19 cellular contexts compared by ENCODE assay signal in the genomic region with DNA sequence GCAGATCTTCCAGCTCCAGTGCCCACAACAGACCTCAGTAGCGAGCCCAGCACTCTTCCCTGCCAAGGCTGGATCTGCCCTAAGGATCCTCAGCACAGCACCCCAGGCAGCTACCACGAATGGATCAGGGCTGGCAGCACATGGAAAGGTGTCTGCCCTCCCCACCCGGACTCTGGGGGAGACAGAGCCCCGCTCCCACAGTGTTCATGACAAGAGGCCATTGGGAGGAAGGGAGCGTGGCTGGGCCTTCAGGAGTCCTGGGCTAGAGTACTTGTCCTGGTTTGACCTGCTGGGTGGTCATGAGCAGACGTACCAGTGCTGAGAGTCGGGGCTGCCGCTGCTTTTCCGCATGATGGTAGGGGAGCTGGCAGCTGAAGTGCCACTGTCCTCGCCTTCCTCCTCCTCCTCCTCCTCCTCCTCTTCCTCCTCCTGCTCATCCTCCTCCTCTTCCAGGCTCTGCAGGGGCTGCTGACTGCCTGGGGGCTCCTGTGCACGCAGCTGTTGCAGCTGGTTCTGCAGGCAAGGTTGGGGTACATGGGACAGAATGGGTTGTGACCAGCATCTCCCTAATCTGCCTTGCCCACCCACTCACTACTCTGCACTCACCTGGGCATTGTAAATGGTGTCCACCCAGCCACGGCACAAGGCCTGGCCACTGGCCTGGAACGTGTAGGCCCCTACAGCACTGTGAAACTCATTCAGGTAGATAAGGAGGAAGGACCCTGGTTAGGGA. TPM values are rescaled to one million over a fixed set of nuclear protein-coding genes. Genes with fewer than 3 reads are reported as not detected.
DNase-seq lines count a peak whose midpoint lies in the region; ATAC-seq, FAIRE-seq and TF ChIP-seq lines count a peak whose summit lies in the region.
"Had no signal": no experiment of that assay in that cellular context is flagged by ENCODE, and none has a peak within 500 bp of the region (broad histone marks: within the 10 kb centered on the region; RNA-seq: fewer than 3 reads in every experiment).

No MANE protein-coding gene starts in this region.

- H2BK120ac ChIP-seq in trophoblast cell (ENCODE audit: insufficient read depth, low read length, poor library complexity): no peak overlapping the region

- H2AFZ ChIP-seq in PC-3 (ENCODE audit: low read length): no peak overlapping the region
- H2AFZ ChIP-seq in trophoblast cell (ENCODE audit: insufficient read depth, low read length, poor library complexity): no peak overlapping the region
- H2AFZ ChIP-seq: GM23248 had no signal

- H3K4me2 ChIP-seq in PC-3 (ENCODE audit: low read length): no peak overlapping the region
- no peak overlapping the region for H3K4me2 ChIP-seq in trophoblast cell (ENCODE audit: low read length)
- H3K4me2 ChIP-seq: BLaER1 treated with 17β-estradiol and CSF1 and Interleukin-3, amounts not matched to agents 10 nM and 100 nM had no signal

- H3K4ac ChIP-seq in trophoblast cell (ENCODE audit: low read depth, low read length): no peak overlapping the region

- TF ChIP-seq EP300 in stomach (IDR thresholded peaks at IDR 0.05): no peak

- POLR2A ChIA-PET in activated CD4-positive, alpha-beta T cell treated with anti-CD3 and anti-CD28 coated beads, Interleukin-2, amount 10 ng/mL, durations not matched to agents 7 days and 5 days (lab: Charles Lee): no interaction called here
- POLR2A ChIA-PET in PC-3 (lab: Charles Lee; ENCODE audit: unreplicated experiment): no interaction called here

- no peaks in the 10 kb centered on the region for H3K9me2 ChIP-seq in PC-3 (replicated peaks; ENCODE audit: low read length)

- ATAC-seq in PC-3: no peak
- no peak for ATAC-seq in SK-N-SH treated with all-trans-retinoic acid at 6 μM for 48 hours

- H4K20me1 ChIP-seq in PC-3 (ENCODE audit: low read length): no peaks in the 10 kb centered on the region

- FAIRE-seq in GM12891 (lab: Jason Lieb, UNC): no peak
- FAIRE-seq: D721Med had no signal

- no peak overlapping the region for H3K23ac ChIP-seq in trophoblast cell (ENCODE audit: low read length)

- H3K18ac ChIP-seq in trophoblast cell (ENCODE audit: low read length): no peak overlapping the region

- H2AK5ac ChIP-seq in trophoblast cell (ENCODE audit: low read length): no peak overlapping the region

- no peaks in the 10 kb centered on the region for H3K79me2 ChIP-seq in PC-3 (ENCODE audit: low read length)
- no peaks in the 10 kb centered on the region for H3K79me2 ChIP-seq in trophoblast cell (ENCODE audit: control insufficient read depth, insufficient read depth, low read length, poor library complexity)

- CTCF ChIA-PET in activated CD4-positive, alpha-beta T cell treated with anti-CD3 and anti-CD28 coated beads, Interleukin-2, amount 10 ng/mL, durations not matched to agents 7 days and 5 days (lab: Charles Lee): interaction anchor here (0.6 to 1.9 kb wide), 8 partner anchors 8 to 66 kb away, joined by 3 to 7 read pairs (median 4); partner anchors contain the start of gene PLEKHG5
- CTCF ChIA-PET in PC-3 (lab: Charles Lee): no interaction called here

- H3K36me3 ChIP-seq in PC-3 (ENCODE audit: low read depth, low read length) (peaks cover 40% of the 10 kb centered on the region), trophoblast cell (ENCODE audit: control insufficient read depth in 1 of 2, insufficient read depth in 2 of 2, low read length in 2 of 2) (peaks cover 84 to 92% of the 10 kb centered on the region in 2 experiments), stomach (peaks cover 3 to 54% (median 44%) of the 10 kb centered on the region in 4 donors)
- H3K36me3 ChIP-seq: BLaER1 treated with 17β-estradiol and CSF1 and Interleukin-3, amounts not matched to agents 10 nM and 100 nM had no signal

- H3K27me3 Mint-ChIP-seq in activated CD4-positive, alpha-beta T cell treated with anti-CD3 and anti-CD28 coated beads, Interleukin-2, amount 10 ng/mL, durations not matched to agents 7 days and 5 days: no peaks in the 10 kb centered on the region
- peaks cover 19% of the 10 kb centered on the region for H3K27me3 Mint-ChIP-seq in endothelial cell (ENCODE audit: unreplicated experiment)
- H3K27me3 Mint-ChIP-seq: CD4-positive, alpha-beta memory T cell had no signal

- H3K9me3 ChIP-seq in PC-3 (ENCODE audit: low read length): no peaks in the 10 kb centered on the region
- H3K9me3 ChIP-seq in trophoblast cell (ENCODE audit: insufficient read depth, low read depth, low read length): peaks cover 4% of the 10 kb centered on the region
- H3K9me3 ChIP-seq in stomach: no peaks in the 10 kb centered on the region
- H3K9me3 ChIP-seq: BLaER1 treated with 17β-estradiol and CSF1 and Interleukin-3, amounts not matched to agents 10 nM and 100 nM had no signal

- BruUV-seq in PC-3 (replicated peaks; lab: Mats Ljungman, UMichigan): TSS peak; percentile 16

- peaks cover 11% of the 10 kb centered on the region for H3K36me3 Mint-ChIP-seq in activated CD4-positive, alpha-beta T cell treated with anti-CD3 and anti-CD28 coated beads, Interleukin-2, amount 10 ng/mL, durations not matched to agents 7 days and 5 days (ENCODE audit: low read depth)
- peaks cover 21% of the 10 kb centered on the region for H3K36me3 Mint-ChIP-seq in endothelial cell (ENCODE audit: low read depth, unreplicated experiment)

- WGBS in trophoblast cell (ENCODE audit: extremely low coverage, insufficient coverage, insufficient read length): no CpG with 5 or more reads among the region's 13 CpGs
- whole genome bisulfite sequencing in stomach, 5 donors: 90 to 98% (median 92%) methylated on average over 13 of the region's 13 CpGs

- TF ChIP-seq POLR2A in GM12891 (IDR thresholded peaks at IDR 0.05; ENCODE audit: low read depth, low read length) (no peak), stomach (IDR thresholded peaks at IDR 0.05) (no peak)

- H3K4me3 Mint-ChIP-seq in activated CD4-positive, alpha-beta T cell treated with anti-CD3 and anti-CD28 coated beads, Interleukin-2, amount 10 ng/mL, durations not matched to agents 7 days and 5 days: no peak overlapping the region
- no peak overlapping the region for H3K4me3 Mint-ChIP-seq in endothelial cell (ENCODE audit: unreplicated experiment)

- no peak overlapping the region for H2BK12ac ChIP-seq in trophoblast cell (ENCODE audit: low read length)

- H4K91ac ChIP-seq in trophoblast cell (ENCODE audit: low read depth, low read length): no peak overlapping the region

- H3K79me1 ChIP-seq in trophoblast cell (ENCODE audit: low read length): no peaks in the 10 kb centered on the region

- no peak for TF ChIP-seq CTCF in PC-3 (conservative IDR thresholded peaks at IDR 0.05; ENCODE audit: low read depth, low read length)
- TF ChIP-seq CTCF in endothelial cell (IDR thresholded peaks at IDR 0.05; ENCODE audit: unreplicated experiment): no peak
- TF ChIP-seq CTCF in stomach (IDR thresholded peaks at IDR 0.05): no peak

- H3K4me1 Mint-ChIP-seq in activated CD4-positive, alpha-beta T cell treated with anti-CD3 and anti-CD28 coated beads, Interleukin-2, amount 10 ng/mL, durations not matched to agents 7 days and 5 days: peaks cover 21% of the 10 kb centered on the region
- no peaks in the 10 kb centered on the region for H3K4me1 Mint-ChIP-seq in endothelial cell (ENCODE audit: unreplicated experiment)

- H3F3A ChIP-seq in PC-3 (ENCODE audit: low read length, unreplicated experiment): no peaks in the 10 kb centered on the region

- no peaks in the 10 kb centered on the region for H3K4me1 ChIP-seq in PC-3 (ENCODE audit: insufficient read depth, low read length)
- no peaks in the 10 kb centered on the region for H3K4me1 ChIP-seq in trophoblast cell (ENCODE audit: control insufficient read depth in 1 of 2, insufficient read depth in 2 of 2, low read length in 2 of 2)
- H3K4me1 ChIP-seq in stomach: peaks cover 0 to 18% (median 11%) of the 10 kb centered on the region in 4 donors

- H3K9ac ChIP-seq in PC-3 (ENCODE audit: low read length) (no peak overlapping the region), trophoblast cell (ENCODE audit: low read length) (no peak overlapping the region)
- H3K9ac ChIP-seq: BLaER1 treated with 17β-estradiol and CSF1 and Interleukin-3, amounts not matched to agents 10 nM and 100 nM; GM23248 had no signal

- H4K8ac ChIP-seq in trophoblast cell (ENCODE audit: low read depth, low read length): no peak overlapping the region

- peak overlapping the region; percentile 41 for H3K27ac Mint-ChIP-seq in activated CD4-positive, alpha-beta T cell treated with anti-CD3 and anti-CD28 coated beads, Interleukin-2, amount 10 ng/mL, durations not matched to agents 7 days and 5 days
- peak overlapping the region; percentile 50 for H3K27ac Mint-ChIP-seq in endothelial cell (ENCODE audit: unreplicated experiment)

- H3K27ac ChIP-seq in PC-3 (ENCODE audit: low read length): no peak overlapping the region
- no peak overlapping the region for H3K27ac ChIP-seq in trophoblast cell (ENCODE audit: low read depth, low read length)
- H3K27ac ChIP-seq in stomach: no peak overlapping the region
- H3K27ac ChIP-seq: BLaER1 treated with 17β-estradiol and CSF1 and Interleukin-3, amounts not matched to agents 10 nM and 100 nM; GM23248 had no signal

- H4K12ac ChIP-seq in trophoblast cell (ENCODE audit: low read depth, low read length): no peak overlapping the region

- DNase-seq in activated CD4-positive, alpha-beta T cell treated with anti-CD3 and anti-CD28 coated beads, Interleukin-2, amount 10 ng/mL, durations not matched to agents 7 days and 5 days: no peak
- no peak for DNase-seq in activated CD4-positive, alpha-beta T cell treated with anti-CD3 and anti-CD28 coated beads, Interleukin-2, amount 50 U/mL, for 1 hour
- DNase-seq in PC-3 (no peak), endothelial cell (ENCODE audit: low spot score) (no peak), trophoblast cell (no peak), GM12891 (ENCODE audit: insufficient read length, low spot score) (no peak), stomach (no peak)
- DNase-seq: 8988T; CD4-positive, alpha-beta memory T cell; COR-L47; DND-41; GDM1; GM23248; H7; IMR-90 had no signal

- H2BK5ac ChIP-seq in trophoblast cell (ENCODE audit: low read depth, low read length, poor library complexity): no peak overlapping the region

- intact Hi-C loops in PC-3 (cut with micrococcal nuclease) (no loop called here), stomach (cut with DNase I; ENCODE audit: low total_unique reads) (no loop called here)

- H3K4me3 ChIP-seq in PC-3 (ENCODE audit: low read length): no peak overlapping the region
- H3K4me3 ChIP-seq in trophoblast cell (ENCODE audit: low read depth, low read length): peak overlapping the region; percentile 40
- H3K4me3 ChIP-seq in stomach: no peak overlapping the region
- H3K4me3 ChIP-seq: BLaER1 treated with 17β-estradiol and CSF1 and Interleukin-3, amounts not matched to agents 10 nM and 100 nM; GM23248 had no signal

- no peaks in the 10 kb centered on the region for H3K27me3 ChIP-seq in PC-3 (ENCODE audit: low read length)
- H3K27me3 ChIP-seq in trophoblast cell (ENCODE audit: insufficient read depth, low read length): no peaks in the 10 kb centered on the region
- H3K27me3 ChIP-seq in stomach: peaks cover 0 to 34% (median 11%) of the 10 kb centered on the region in 3 donors

- H3K14ac ChIP-seq in trophoblast cell (ENCODE audit: low read length): no peak overlapping the region

- no peaks in the 10 kb centered on the region for H3K9me3 Mint-ChIP-seq in activated CD4-positive, alpha-beta T cell treated with anti-CD3 and anti-CD28 coated beads, Interleukin-2, amount 10 ng/mL, durations not matched to agents 7 days and 5 days
- H3K9me3 Mint-ChIP-seq in endothelial cell (ENCODE audit: unreplicated experiment): no peaks in the 10 kb centered on the region
- H3K9me3 Mint-ChIP-seq: CD4-positive, alpha-beta memory T cell had no signal

RNA-seq across cellular contexts. Expression of gene TNFRSF25, which starts 2.9 kb away (rescaled TPM):
- 10 to 100 TPM; 88.5 to 92.8 TPM for total RNA-seq in activated CD4-positive, alpha-beta T cell treated with anti-CD3 and anti-CD28 coated beads, Interleukin-2, amount 10 ng/mL, durations not matched to agents 7 days and 5 days
- 42.5 and 60.1 TPM in 2 replicates for total RNA-seq in PC-3 (2014; rRNA removed)
- 104 TPM for total RNA-seq in endothelial cell (ENCODE audit: unreplicated experiment)
- 22.6 and 23.0 TPM in 2 replicates for polyA plus RNA-seq in trophoblast cell (2013)
- 0.46 TPM for polyA plus RNA-seq in GM12891 (2012; ENCODE audit: low read depth, missing spikeins)
- total RNA-seq in stomach: 100 to 1,000 TPM in 1 of 5 donors, 10 to 100 TPM in 2, 1 to 10 TPM in 2; 6.1 to 215 (median 21.4) TPM
- 10 to 100 TPM in 1 of 3 donors, 1 to 10 TPM in 2; 2.7 to 41.6 (median 2.9) TPM for polyA plus RNA-seq in stomach

RNA-seq across cellular contexts. Expression of gene PLEKHG5, which starts 22.6 kb away (rescaled TPM):
- 1 to 10 TPM; 1.3 to 1.8 TPM for total RNA-seq in activated CD4-positive, alpha-beta T cell treated with anti-CD3 and anti-CD28 coated beads, Interleukin-2, amount 10 ng/mL, durations not matched to agents 7 days and 5 days
- total RNA-seq in PC-3 (2014; rRNA removed): 42.8 and 66.1 TPM in 2 replicates
- total RNA-seq in endothelial cell (ENCODE audit: unreplicated experiment): 109 TPM
- polyA plus RNA-seq in trophoblast cell (2013): 31.1 and 31.3 TPM in 2 replicates
- 0.24 TPM for polyA plus RNA-seq in GM12891 (2012; ENCODE audit: low read depth, missing spikeins)
- 10 to 100 TPM in 2 of 5 donors, 1 to 10 TPM in 3; 4.9 to 58.8 (median 9.8) TPM for total RNA-seq in stomach
- polyA plus RNA-seq in stomach: 1 to 10 TPM; 1.4 to 7.2 (median 1.8) TPM

RNA-seq across cellular contexts. Expression of gene ESPN, which starts 44.3 kb away (rescaled TPM):
- under 1 TPM; 0.56 to 0.77 TPM for total RNA-seq in activated CD4-positive, alpha-beta T cell treated with anti-CD3 and anti-CD28 coated beads, Interleukin-2, amount 10 ng/mL, durations not matched to agents 7 days and 5 days
- total RNA-seq in PC-3 (2014; rRNA removed): 11.1 and 14.1 TPM in 2 replicates
- total RNA-seq in endothelial cell (ENCODE audit: unreplicated experiment): 0.36 TPM
- polyA plus RNA-seq in trophoblast cell (2013): 5.8 and 6.9 TPM in 2 replicates
- polyA plus RNA-seq in GM12891 (2012; ENCODE audit: low read depth, missing spikeins): 0.13 TPM
- total RNA-seq in stomach: 10 to 100 TPM in 1 of 5 donors, 1 to 10 TPM in 2, not detected in 2; 1.8 to 68.4 (median 4.9) TPM
- 10 to 100 TPM in 1 of 3 donors, 1 to 10 TPM in 2; 1.5 to 18.0 (median 4.7) TPM for polyA plus RNA-seq in stomach
- total RNA-seq: GM23248 had no signal
- polyA plus RNA-seq: GM23248 had no signal

RNA-seq across cellular contexts. Expression of gene HES2, which starts 49.2 kb away (rescaled TPM):
- total RNA-seq in activated CD4-positive, alpha-beta T cell treated with anti-CD3 and anti-CD28 coated beads, Interleukin-2, amount 10 ng/mL, durations not matched to agents 7 days and 5 days: under 1 TPM; 0.21 to 0.30 TPM
- total RNA-seq in PC-3 (2014; rRNA removed) (41.0 and 42.9 TPM in 2 replicates), endothelial cell (ENCODE audit: unreplicated experiment) (0.10 TPM), stomach (100 to 1,000 TPM in 1 of 5 donors, not detected in 4; 231 TPM)
- polyA plus RNA-seq in trophoblast cell (2013): 33.7 and 41.0 TPM in 2 replicates
- 0.85 TPM for polyA plus RNA-seq in GM12891 (2012; ENCODE audit: low read depth, missing spikeins)
- 10 to 100 TPM in 1 of 3 donors, not detected in 2; 18.4 TPM for polyA plus RNA-seq in stomach
- total RNA-seq: CD4-positive, alpha-beta memory T cell; GM23248; HT-29; IMR-90 had no signal
- polyA plus RNA-seq: CD4-positive, alpha-beta memory T cell; GM23248; IMR-90 had no signal
